In genomic region chr6:24899647-24900325, GRCh38 we compare ENCODE assay signal across 13 cellular contexts. TPM values are rescaled to one million over a fixed set of nuclear protein-coding genes. Genes with fewer than 3 reads are reported as not detected.
DNase-seq lines count a peak whose midpoint lies in the region; ATAC-seq and TF ChIP-seq lines count a peak whose summit lies in the region.
"Had no signal": no experiment of that assay in that cellular context is flagged by ENCODE, and none has a peak within 500 bp of the region (broad histone marks: within the 10 kb centered on the region; RNA-seq: fewer than 3 reads in every experiment).

No MANE protein-coding gene starts in this region.

- H3K27me3 ChIP-seq in effector memory CD4-positive, alpha-beta T cell (replicated peaks; ENCODE audit: control insufficient read depth, insufficient read depth, low read length, poor library complexity, severe bottlenecking), result no peaks in the 10 kb centered on the region
- H3K27me3 ChIP-seq: tibial artery had no signal

- H3K9me3 ChIP-seq in effector memory CD4-positive, alpha-beta T cell (ENCODE audit: control insufficient read depth, low read length), result no peaks in the 10 kb centered on the region
- H3K9me3 ChIP-seq: A549 had no signal

- H3K4me1 Mint-ChIP-seq in activated B cell treated with CpG ODN at 0.5 μM for 24 hours, result peaks cover 88% of the 10 kb centered on the region

- ATAC-seq in activated B cell treated with CpG ODN at 0.5 μM for 24 hours (ENCODE audit: low read depth) (no peak), HG02973 (IDR thresholded peaks at IDR 0.05; ENCODE audit: unreplicated experiment) (no peak), GM18519 (IDR thresholded peaks at IDR 0.05; ENCODE audit: low FRiP score, unreplicated experiment) (no peak)
- ATAC-seq: A549 had no signal

- H3K27me3 Mint-ChIP-seq in activated B cell treated with CpG ODN at 0.5 μM for 24 hours, result no peaks in the 10 kb centered on the region

- TF ChIP-seq CTCF in activated B cell treated with CpG ODN at 0.5 μM for 24 hours (IDR thresholded peaks at IDR 0.05), result no peak

- peak overlapping the region; percentile 75 for H3K27ac Mint-ChIP-seq in activated B cell treated with CpG ODN at 0.5 μM for 24 hours

- peak; percentile 62 for DNase-seq in activated CD4-positive, alpha-beta T cell treated with anti-CD3 and anti-CD28 coated beads for 48 hours
- DNase-seq in activated CD4-positive, alpha-beta T cell treated with anti-CD3 and anti-CD28 coated beads for 1 hour, result no peak
- no peak for DNase-seq in activated B cell treated with CpG ODN at 0.5 μM for 24 hours
- DNase-seq in effector memory CD4-positive, alpha-beta T cell, result peak in 1 of 3 donors; percentile 13
- DNase-seq in stimulated activated naive CD4-positive, alpha-beta T cell treated with Interleukin-2 at 50 U/mL for 16 hours (lab: John Stamatoyannopoulos, UW), result peak; percentile 48
- DNase-seq in NOMO-1 treated with dmso at 0.1 percent for 144 hours (lab: John Stamatoyannopoulos, UW; ENCODE audit: unreplicated experiment), result no peak
- DNase-seq: Kasumi-1, tibial artery had no signal

- H3K36me3 ChIP-seq in effector memory CD4-positive, alpha-beta T cell (ENCODE audit: control insufficient read depth, insufficient read depth, low read length), result peaks cover 31% of the 10 kb centered on the region
- H3K36me3 ChIP-seq: tibial artery had no signal

- no peaks in the 10 kb centered on the region for H3K9me3 Mint-ChIP-seq in activated B cell treated with CpG ODN at 0.5 μM for 24 hours

- H3K4me3 ChIP-seq in effector memory CD4-positive, alpha-beta T cell (ENCODE audit: insufficient read depth, low read depth, low read length, poor library complexity, severe bottlenecking), result no peak overlapping the region
- H3K4me3 ChIP-seq: A549, coronary artery, tibial artery had no signal

- POLR2A ChIA-PET in activated B cell treated with CpG ODN at 0.5 μM for 24 hours (lab: Charles Lee), result interaction anchor here (0.6 to 3.8 kb wide), 7 partner anchors 8 to 127 kb away, joined by 3 to 22 read pairs (median 6); no protein-coding TSS in a partner anchor

- peaks cover 90% of the 10 kb centered on the region for H3K36me3 Mint-ChIP-seq in activated B cell treated with CpG ODN at 0.5 μM for 24 hours (ENCODE audit: low read depth)

- CTCF ChIA-PET in activated B cell treated with CpG ODN at 0.5 μM for 24 hours (lab: Charles Lee), result interaction anchor here (1.0 to 2.1 kb wide), 7 partner anchors 9 to 92 kb away, joined by 3 to 9 read pairs (median 3); partner anchors contain the start of gene RIPOR2

- H3K27ac ChIP-seq in effector memory CD4-positive, alpha-beta T cell (ENCODE audit: insufficient read depth, low read length, poor library complexity, severe bottlenecking), result peak overlapping the region; percentile 61
- H3K27ac ChIP-seq: A549, coronary artery had no signal

- H3K4me3 Mint-ChIP-seq in activated B cell treated with CpG ODN at 0.5 μM for 24 hours, result peak overlapping the region; percentile 16

- H3K4me1 ChIP-seq in effector memory CD4-positive, alpha-beta T cell (ENCODE audit: control insufficient read depth, insufficient read depth, low read length, poor library complexity, severe bottlenecking), result peaks cover 60% of the 10 kb centered on the region
- H3K4me1 ChIP-seq: A549 had no signal

- intact Hi-C loops in activated B cell treated with CpG ODN at 0.5 μM for 24 hours (cut with micrococcal nuclease), result loop anchor here (2.0 to 5.0 kb wide), 2 partner anchors 15 to 38 kb away; partner anchors contain the start of gene RIPOR2

RNA-seq across cellular contexts. Expression of gene RIPOR2, which starts 36.0 kb away (rescaled TPM):
- total RNA-seq in activated B cell treated with CpG ODN at 0.5 μM for 24 hours, result 260 and 302 TPM in 2 replicates
- total RNA-seq: glomerular endothelial cell had no signal

Comparison
In these comparisons a context has a peak if more than half of its experiments do, and no peak if none do; other contexts are left out.
1. DNase-seq: peak in activated CD4-positive, alpha-beta T cell treated with anti-CD3 and anti-CD28 coated beads for 48 hours (single experiment) and stimulated activated naive CD4-positive, alpha-beta T cell treated with Interleukin-2 at 50 U/mL for 16 hours (single experiment); none in activated CD4-positive, alpha-beta T cell treated with anti-CD3 and anti-CD28 coated beads for 1 hour (single experiment), activated B cell treated with CpG ODN at 0.5 μM for 24 hours (single experiment) and NOMO-1 treated with dmso at 0.1 percent for 144 hours (single experiment).